21 cellular contexts compared by ENCODE assay signal in genomic region chr10:129784891-129785290, GRCh38.
"Had no signal": no experiment of that assay in that cellular context is flagged by ENCODE, and none has a peak within 500 bp of the region (broad histone marks: within the 10 kb centered on the region; RNA-seq: fewer than 3 reads in every experiment).

No MANE protein-coding gene starts in this region.

- H3K36me3 ChIP-seq: left ventricle myocardium inferior, right lobe of liver, transverse colon, vagina had no signal

- H3K4me3 ChIP-seq: hepatocyte, left ventricle myocardium inferior, right lobe of liver, transverse colon, vagina had no signal

- DNase-seq: activated CD4-positive, alpha-beta memory T cell treated with anti-CD3 and anti-CD28 coated beads, Interleukin-2, amount 10 ng/mL, durations not matched to agents 7 days and 5 days; activated CD4-positive, alpha-beta T cell treated with anti-CD3 and anti-CD28 coated beads, Interleukin-2, amount 10 ng/mL, durations not matched to agents 24 days and 14 days; activated effector memory CD4-positive, alpha-beta T cell treated with anti-CD3 and anti-CD28 coated beads, Interleukin-2, amount 50 U/mL, for 16 hours; activated naive CD4-positive, alpha-beta T cell treated with anti-CD3 and anti-CD28 coated beads, Interleukin-2, amount 50 U/mL, for 16 hours; activated naive CD8-positive, alpha-beta T cell treated with anti-CD3 and anti-CD28 coated beads, Interleukin-2, amount 50 U/mL, for 24 hours; activated T-cell treated with anti-CD3 and anti-CD28 coated beads for 4 hours; effector CD4-positive, alpha-beta T cell; foreskin melanocyte; kidney glomerular epithelial cell; left ventricle myocardium inferior; right lobe of liver; small intestine; stimulated activated CD4-positive, alpha-beta T cell treated with anti-CD3 and anti-CD28 coated beads, Interleukin-15, amount 100 ng/mL, for 24 hours; transverse colon had no signal

- H3K9me3 ChIP-seq: right lobe of liver, vagina had no signal

- H3K27me3 ChIP-seq: hepatocyte, right lobe of liver, transverse colon, vagina had no signal

- H3K4me1 ChIP-seq: left ventricle myocardium inferior, parathyroid adenoma, right lobe of liver, transverse colon, vagina had no signal

- H3K27me3 Mint-ChIP-seq: activated CD4-positive, alpha-beta memory T cell treated with anti-CD3 and anti-CD28 coated beads, Interleukin-2, amount 10 ng/mL, durations not matched to agents 7 days and 5 days; activated CD4-positive, alpha-beta T cell treated with anti-CD3 and anti-CD28 coated beads, Interleukin-2, amount 10 ng/mL, durations not matched to agents 24 days and 14 days; activated naive CD8-positive, alpha-beta T cell treated with anti-CD3 and anti-CD28 coated beads, Interleukin-2, amount 50 U/mL, for 24 hours; dendritic cell treated with granulocyte-macrophage colony-stimulating factor and Interleukin-4, amounts not matched to agents 40 ng/mL and 50 ng/mL, for 4 days; stimulated activated memory B cell treated with anti-CD40 and anti-IgM and Interleukin-4, amounts not matched to agents 10 μg/mL and 1 μg/mL and 100 μg/mL, for 72 hours had no signal

- H3K27ac ChIP-seq: hepatocyte, left ventricle myocardium inferior, parathyroid adenoma, right lobe of liver, transverse colon, vagina had no signal

- H3K9ac ChIP-seq: parathyroid adenoma had no signal

- H3K4me3 Mint-ChIP-seq: activated CD4-positive, alpha-beta memory T cell treated with anti-CD3 and anti-CD28 coated beads, Interleukin-2, amount 10 ng/mL, durations not matched to agents 7 days and 5 days; activated CD4-positive, alpha-beta T cell treated with anti-CD3 and anti-CD28 coated beads, Interleukin-2, amount 10 ng/mL, durations not matched to agents 24 days and 14 days; activated naive CD8-positive, alpha-beta T cell treated with anti-CD3 and anti-CD28 coated beads, Interleukin-2, amount 50 U/mL, for 24 hours; dendritic cell treated with granulocyte-macrophage colony-stimulating factor and Interleukin-4, amounts not matched to agents 40 ng/mL and 50 ng/mL, for 4 days; nephron; stimulated activated memory B cell treated with anti-CD40 and anti-IgM and Interleukin-4, amounts not matched to agents 10 μg/mL and 1 μg/mL and 100 μg/mL, for 72 hours had no signal

- H3K4me1 Mint-ChIP-seq: activated CD4-positive, alpha-beta memory T cell treated with anti-CD3 and anti-CD28 coated beads, Interleukin-2, amount 10 ng/mL, durations not matched to agents 7 days and 5 days; activated CD4-positive, alpha-beta T cell treated with anti-CD3 and anti-CD28 coated beads, Interleukin-2, amount 10 ng/mL, durations not matched to agents 24 days and 14 days; activated naive CD8-positive, alpha-beta T cell treated with anti-CD3 and anti-CD28 coated beads, Interleukin-2, amount 50 U/mL, for 24 hours; nephron; stimulated activated memory B cell treated with anti-CD40 and anti-IgM and Interleukin-4, amounts not matched to agents 10 μg/mL and 1 μg/mL and 100 μg/mL, for 72 hours had no signal

- ATAC-seq: activated CD4-positive, CD25-positive, alpha-beta regulatory T cell treated with anti-CD3 and anti-CD28 coated beads, Interleukin-2, amount 50 U/mL, for 24 hours; activated naive CD8-positive, alpha-beta T cell treated with anti-CD3 and anti-CD28 coated beads, Interleukin-2, amount 50 U/mL, for 24 hours; stimulated activated memory B cell treated with anti-CD40 and anti-IgM and Interleukin-4, amounts not matched to agents 10 μg/mL and 1 μg/mL and 100 μg/mL, for 72 hours had no signal

- H3K27ac Mint-ChIP-seq: activated CD4-positive, alpha-beta memory T cell treated with anti-CD3 and anti-CD28 coated beads, Interleukin-2, amount 10 ng/mL, durations not matched to agents 7 days and 5 days; activated CD4-positive, alpha-beta T cell treated with anti-CD3 and anti-CD28 coated beads, Interleukin-2, amount 10 ng/mL, durations not matched to agents 24 days and 14 days; activated naive CD8-positive, alpha-beta T cell treated with anti-CD3 and anti-CD28 coated beads, Interleukin-2, amount 50 U/mL, for 24 hours; dendritic cell treated with granulocyte-macrophage colony-stimulating factor and Interleukin-4, amounts not matched to agents 40 ng/mL and 50 ng/mL, for 4 days; nephron; stimulated activated memory B cell treated with anti-CD40 and anti-IgM and Interleukin-4, amounts not matched to agents 10 μg/mL and 1 μg/mL and 100 μg/mL, for 72 hours had no signal
